26 cellular contexts compared by ENCODE assay signal in the genomic region with DNA sequence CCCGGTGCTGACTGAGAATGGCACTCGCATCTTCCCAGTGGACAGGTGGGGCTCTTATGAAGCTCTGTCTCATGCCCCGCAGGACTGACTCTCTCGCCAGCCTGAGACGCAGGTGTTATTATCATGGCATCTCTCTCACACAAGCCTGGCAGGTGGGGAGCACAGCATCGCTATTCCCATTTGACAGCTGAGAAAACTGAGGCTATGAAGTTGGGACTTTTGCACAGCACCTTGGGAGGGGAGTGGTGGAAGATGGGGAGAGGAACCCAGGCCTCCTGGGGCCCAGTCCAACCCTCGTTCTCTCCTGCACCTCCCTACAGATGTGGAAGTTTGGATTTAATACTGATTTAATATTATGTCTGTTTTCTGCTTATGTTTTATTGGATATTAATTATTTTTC. TPM values are rescaled to one million over a fixed set of nuclear protein-coding genes. Genes with fewer than 3 reads are reported as not detected.
"Had no signal": no experiment of that assay in that cellular context is flagged by ENCODE, and none has a peak within 500 bp of the region (broad histone marks: within the 10 kb centered on the region; RNA-seq: fewer than 3 reads in every experiment).

No MANE protein-coding gene starts in this region.

- H3K36me3 ChIP-seq: esophagus muscularis mucosa, neutrophil, tibial nerve had no signal

- H3K27ac ChIP-seq: epithelial cell of prostate, esophagus muscularis mucosa, hepatocyte, neutrophil had no signal

- H3K79me2 ChIP-seq: hepatocyte had no signal

- H3K4me3 ChIP-seq: esophagus muscularis mucosa, hepatocyte, testis, tibial nerve had no signal

- ATAC-seq: effector memory CD8-positive, alpha-beta T cell; left colon; naive thymus-derived CD8-positive, alpha-beta T cell; right cardiac atrium; stimulated activated memory B cell treated with anti-CD40 and anti-IgM and Interleukin-4, amounts not matched to agents 10 μg/mL and 1 μg/mL and 100 μg/mL, for 72 hours had no signal

- H3K36me3 Mint-ChIP-seq: naive thymus-derived CD8-positive, alpha-beta T cell; stimulated activated memory B cell treated with anti-CD40 and anti-IgM and Interleukin-4, amounts not matched to agents 10 μg/mL and 1 μg/mL and 100 μg/mL, for 72 hours had no signal

- H3K4me3 Mint-ChIP-seq: dendritic cell treated with granulocyte-macrophage colony-stimulating factor and Interleukin-4, amounts not matched to agents 40 ng/mL and 50 ng/mL, for 4 days; effector memory CD8-positive, alpha-beta T cell; naive thymus-derived CD8-positive, alpha-beta T cell; stimulated activated memory B cell treated with anti-CD40 and anti-IgM and Interleukin-4, amounts not matched to agents 10 μg/mL and 1 μg/mL and 100 μg/mL, for 72 hours; stimulated activated naive CD8-positive, alpha-beta T cell treated with anti-CD3 and anti-CD28 coated beads, Interleukin-15, Interleukin-2, amounts not matched to agents 100 ng/mL and 50 ng/mL, for 24 hours had no signal

- H3K4me1 ChIP-seq: esophagus muscularis mucosa had no signal

- H3K4me2 ChIP-seq: hepatocyte had no signal

- H3K27me3 ChIP-seq: testis had no signal

- DNase-seq: effector memory CD8-positive, alpha-beta T cell; left colon; mesendoderm; naive thymus-derived CD8-positive, alpha-beta T cell; posterior cingulate gyrus; right cardiac atrium; stimulated activated CD4-positive, alpha-beta T cell treated with anti-CD3 and anti-CD28 coated beads, Interleukin-15, amount 100 ng/mL, for 24 hours; stimulated activated CD4-positive, alpha-beta T cell treated with anti-CD3 and anti-CD28 coated beads, Interleukin-1b, Interleukin-23, amount 100 ng/mL, for 48 hours; stimulated activated CD4-positive, alpha-beta T cell treated with anti-CD3 and anti-CD28 coated beads, Interleukin-4, amount 100 ng/mL, for 24 hours; testis had no signal

- H2AFZ ChIP-seq: hepatocyte had no signal

- H3K27ac Mint-ChIP-seq: dendritic cell treated with granulocyte-macrophage colony-stimulating factor and Interleukin-4, amounts not matched to agents 40 ng/mL and 50 ng/mL, for 4 days; effector memory CD8-positive, alpha-beta T cell; naive thymus-derived CD8-positive, alpha-beta T cell; stimulated activated memory B cell treated with anti-CD40 and anti-IgM and Interleukin-4, amounts not matched to agents 10 μg/mL and 1 μg/mL and 100 μg/mL, for 72 hours; stimulated activated naive CD8-positive, alpha-beta T cell treated with anti-CD3 and anti-CD28 coated beads, Interleukin-15, Interleukin-2, amounts not matched to agents 100 ng/mL and 50 ng/mL, for 24 hours had no signal

- H3K9me3 Mint-ChIP-seq: dendritic cell treated with granulocyte-macrophage colony-stimulating factor and Interleukin-4, amounts not matched to agents 40 ng/mL and 50 ng/mL, for 4 days; effector memory CD8-positive, alpha-beta T cell; stimulated activated naive CD8-positive, alpha-beta T cell treated with anti-CD3 and anti-CD28 coated beads, Interleukin-15, Interleukin-2, amounts not matched to agents 100 ng/mL and 50 ng/mL, for 24 hours had no signal

- H3K9me3 ChIP-seq: neutrophil, testis had no signal

RNA-seq across cellular contexts. Expression of gene NTSR2, which starts 9.0 kb away (rescaled TPM):
- total RNA-seq: esophagus muscularis mucosa; fibroblast of villous mesenchyme; hepatocyte; kidney epithelial cell; left colon; liver; lung microvascular endothelial cell; mononuclear cell; naive thymus-derived CD8-positive, alpha-beta T cell; osteocyte; urinary bladder had no signal
- polyA plus RNA-seq: liver; naive thymus-derived CD8-positive, alpha-beta T cell; neural cell had no signal
